Comparison of ENCODE assay signal across 19 cellular contexts in genomic region chr16:71854369-71854948, GRCh38. TPM values are rescaled to one million over a fixed set of nuclear protein-coding genes. Genes with fewer than 3 reads are reported as not detected.
A peak's percentile ranks its signal among the peaks of the same experiment; 100 is the strongest.
DNase-seq lines count a peak whose midpoint lies in the region; ATAC-seq lines count a peak whose summit lies in the region.
"Had no signal": no experiment of that assay in that cellular context is flagged by ENCODE, and none has a peak within 500 bp of the region (broad histone marks: within the 10 kb centered on the region; RNA-seq: fewer than 3 reads in every experiment).

No MANE protein-coding gene starts in this region.

- no peaks in the 10 kb centered on the region for H3K27me3 Mint-ChIP-seq in activated T-cell treated with anti-CD3 and anti-CD28 coated beads, Interleukin-2, amount 50 U/mL, for 72 hours (ENCODE audit: low read depth)

- no peak for DNase-seq in activated T-cell treated with anti-CD3 and anti-CD28 coated beads, Interleukin-2, amount 50 U/mL, for 72 hours
- no peak for DNase-seq in activated T-cell treated with anti-CD3 and anti-CD28 coated beads, Interleukin-2, amount 50 U/mL, for 1 hour
- DNase-seq in RPMI7951 (ENCODE audit: low read depth) (peak; percentile 14), left ventricle myocardium superior (no peak), COLO668 (lab: John Stamatoyannopoulos, UW; ENCODE audit: unreplicated experiment) (no peak), epidermal melanocyte (ENCODE audit: insufficient read length, low spot score) (no peak)
- no peak for DNase-seq in stimulated activated effector memory CD8-positive, alpha-beta T cell treated with anti-CD3 and anti-CD28 coated beads, Interleukin-12 subunit alpha, Interleukin-12 subunit beta, amount 100 ng/mL, for 72 hours (ENCODE audit: low spot score in 2 of 2)
- no peak for DNase-seq in activated naive CD4-positive, alpha-beta T cell treated with anti-CD3 and anti-CD28 coated beads, Interleukin-2, amount 50 U/mL, for 72 hours (ENCODE audit: low spot score in 2 of 2)
- DNase-seq: activated gamma-delta T cell; amniotic stem cell; NCI-H187; NCI-H446; SHP77; stimulated activated CD4-positive, alpha-beta T cell treated with anti-CD3 and anti-CD28 coated beads, Interleukin-15, amount 100 ng/mL, for 24 hours; stimulated activated naive CD4-positive, alpha-beta T cell; tibial artery had no signal

- intact Hi-C loops in left ventricle myocardium superior (cut with micrococcal nuclease), result no loop called here

- no peak overlapping the region for H3K4me3 Mint-ChIP-seq in activated T-cell treated with anti-CD3 and anti-CD28 coated beads, Interleukin-2, amount 50 U/mL, for 72 hours
- H3K4me3 Mint-ChIP-seq in stimulated activated effector memory CD8-positive, alpha-beta T cell treated with anti-CD3 and anti-CD28 coated beads, Interleukin-12 subunit alpha, Interleukin-12 subunit beta, amount 100 ng/mL, for 72 hours, result no peak overlapping the region
- H3K4me3 Mint-ChIP-seq: CD14-positive monocyte, mesothelial cell of epicardium had no signal

- H3K4me1 Mint-ChIP-seq in activated T-cell treated with anti-CD3 and anti-CD28 coated beads, Interleukin-2, amount 50 U/mL, for 72 hours (ENCODE audit: low read depth), result peaks cover 67% of the 10 kb centered on the region
- H3K4me1 Mint-ChIP-seq in stimulated activated effector memory CD8-positive, alpha-beta T cell treated with anti-CD3 and anti-CD28 coated beads, Interleukin-12 subunit alpha, Interleukin-12 subunit beta, amount 100 ng/mL, for 72 hours, result peaks cover 73% of the 10 kb centered on the region
- H3K4me1 Mint-ChIP-seq: mesothelial cell of epicardium had no signal

- ATAC-seq in activated T-cell treated with anti-CD3 and anti-CD28 coated beads, Interleukin-2, amount 50 U/mL, for 72 hours (replicated peaks in 1 of 2), result no peak
- peak; percentile 64 for ATAC-seq in left ventricle myocardium superior
- no peak for ATAC-seq in stimulated activated effector memory CD8-positive, alpha-beta T cell treated with anti-CD3 and anti-CD28 coated beads, Interleukin-12 subunit alpha, Interleukin-12 subunit beta, amount 100 ng/mL, for 72 hours
- ATAC-seq in activated naive CD4-positive, alpha-beta T cell treated with anti-CD3 and anti-CD28 coated beads, Interleukin-2, amount 50 U/mL, for 72 hours, result no peak
- ATAC-seq: A549 had no signal

- peaks cover 3 to 6% of the 10 kb centered on the region in 2 donors for H3K36me3 Mint-ChIP-seq in activated T-cell treated with anti-CD3 and anti-CD28 coated beads, Interleukin-2, amount 50 U/mL, for 72 hours (ENCODE audit: insufficient read depth in 2 of 2)
- peaks cover 75% of the 10 kb centered on the region for H3K36me3 Mint-ChIP-seq in stimulated activated effector memory CD8-positive, alpha-beta T cell treated with anti-CD3 and anti-CD28 coated beads, Interleukin-12 subunit alpha, Interleukin-12 subunit beta, amount 100 ng/mL, for 72 hours
- peaks cover 0 to 11% of the 10 kb centered on the region in 2 donors for H3K36me3 Mint-ChIP-seq in activated naive CD4-positive, alpha-beta T cell treated with anti-CD3 and anti-CD28 coated beads, Interleukin-2, amount 50 U/mL, for 72 hours

- peak overlapping the region; percentile 42 for H3K27ac Mint-ChIP-seq in activated T-cell treated with anti-CD3 and anti-CD28 coated beads, Interleukin-2, amount 50 U/mL, for 72 hours
- peak overlapping the region; percentile 91 for H3K27ac Mint-ChIP-seq in stimulated activated effector memory CD8-positive, alpha-beta T cell treated with anti-CD3 and anti-CD28 coated beads, Interleukin-12 subunit alpha, Interleukin-12 subunit beta, amount 100 ng/mL, for 72 hours
- H3K27ac Mint-ChIP-seq in activated naive CD4-positive, alpha-beta T cell treated with anti-CD3 and anti-CD28 coated beads, Interleukin-2, amount 50 U/mL, for 72 hours, result peak overlapping the region in 1 of 2 donors; percentile 43
- H3K27ac Mint-ChIP-seq: mesothelial cell of epicardium had no signal

- no peaks in the 10 kb centered on the region for H3K9me3 Mint-ChIP-seq in activated T-cell treated with anti-CD3 and anti-CD28 coated beads, Interleukin-2, amount 50 U/mL, for 72 hours
- H3K9me3 Mint-ChIP-seq in stimulated activated effector memory CD8-positive, alpha-beta T cell treated with anti-CD3 and anti-CD28 coated beads, Interleukin-12 subunit alpha, Interleukin-12 subunit beta, amount 100 ng/mL, for 72 hours, result no peaks in the 10 kb centered on the region
- H3K9me3 Mint-ChIP-seq in activated naive CD4-positive, alpha-beta T cell treated with anti-CD3 and anti-CD28 coated beads, Interleukin-2, amount 50 U/mL, for 72 hours, result no peaks in the 10 kb centered on the region
- H3K9me3 Mint-ChIP-seq: CD14-positive monocyte, mesothelial cell of epicardium had no signal

RNA-seq across cellular contexts. Expression of gene ATXN1L, which starts 8.7 kb away (rescaled TPM):
- 10 to 100 TPM; 21.7 to 25.8 TPM for total RNA-seq in activated T-cell treated with anti-CD3 and anti-CD28 coated beads, Interleukin-2, amount 50 U/mL, for 72 hours
- total RNA-seq in RPMI7951 (2014; rRNA removed; shearing (Covaris generic)), result 8.7 and 8.8 TPM in 2 replicates
- total RNA-seq in left ventricle myocardium superior, result 14.4 TPM
- total RNA-seq in activated naive CD4-positive, alpha-beta T cell treated with anti-CD3 and anti-CD28 coated beads, Interleukin-2, amount 50 U/mL, for 72 hours, result 10 to 100 TPM; 17.0 to 33.0 TPM

RNA-seq across cellular contexts. Expression of gene ZNF821, which starts 29.5 kb away (rescaled TPM):
- 10 to 100 TPM; 12.7 to 15.4 TPM for total RNA-seq in activated T-cell treated with anti-CD3 and anti-CD28 coated beads, Interleukin-2, amount 50 U/mL, for 72 hours
- 3.4 and 3.8 TPM in 2 replicates for total RNA-seq in RPMI7951 (2014; rRNA removed; shearing (Covaris generic))
- total RNA-seq in left ventricle myocardium superior, result 3.2 TPM
- 1 to 10 TPM; 6.6 to 7.3 TPM for total RNA-seq in activated naive CD4-positive, alpha-beta T cell treated with anti-CD3 and anti-CD28 coated beads, Interleukin-2, amount 50 U/mL, for 72 hours

RNA-seq across cellular contexts. Expression of gene IST1, which starts 40.9 kb away (rescaled TPM):
- total RNA-seq in activated T-cell treated with anti-CD3 and anti-CD28 coated beads, Interleukin-2, amount 50 U/mL, for 72 hours, result 100 to 1,000 TPM; 190 to 194 TPM
- 160 and 186 TPM in 2 replicates for total RNA-seq in RPMI7951 (2014; rRNA removed; shearing (Covaris generic))
- total RNA-seq in left ventricle myocardium superior, result 110 TPM
- total RNA-seq in activated naive CD4-positive, alpha-beta T cell treated with anti-CD3 and anti-CD28 coated beads, Interleukin-2, amount 50 U/mL, for 72 hours, result 100 to 1,000 TPM; 166 to 256 TPM

RNA-seq across cellular contexts. Expression of gene AP1G1, which starts 45.8 kb away (rescaled TPM):
- 10 to 100 TPM; 83.2 to 87.0 TPM for total RNA-seq in activated T-cell treated with anti-CD3 and anti-CD28 coated beads, Interleukin-2, amount 50 U/mL, for 72 hours
- total RNA-seq in RPMI7951 (2014; rRNA removed; shearing (Covaris generic)), result 42.3 and 50.7 TPM in 2 replicates
- 33.7 TPM for total RNA-seq in left ventricle myocardium superior
- total RNA-seq in activated naive CD4-positive, alpha-beta T cell treated with anti-CD3 and anti-CD28 coated beads, Interleukin-2, amount 50 U/mL, for 72 hours, result 10 to 100 TPM; 73.1 to 79.0 TPM
